ENCODE assay signal across 3 cellular contexts in the genomic region with DNA sequence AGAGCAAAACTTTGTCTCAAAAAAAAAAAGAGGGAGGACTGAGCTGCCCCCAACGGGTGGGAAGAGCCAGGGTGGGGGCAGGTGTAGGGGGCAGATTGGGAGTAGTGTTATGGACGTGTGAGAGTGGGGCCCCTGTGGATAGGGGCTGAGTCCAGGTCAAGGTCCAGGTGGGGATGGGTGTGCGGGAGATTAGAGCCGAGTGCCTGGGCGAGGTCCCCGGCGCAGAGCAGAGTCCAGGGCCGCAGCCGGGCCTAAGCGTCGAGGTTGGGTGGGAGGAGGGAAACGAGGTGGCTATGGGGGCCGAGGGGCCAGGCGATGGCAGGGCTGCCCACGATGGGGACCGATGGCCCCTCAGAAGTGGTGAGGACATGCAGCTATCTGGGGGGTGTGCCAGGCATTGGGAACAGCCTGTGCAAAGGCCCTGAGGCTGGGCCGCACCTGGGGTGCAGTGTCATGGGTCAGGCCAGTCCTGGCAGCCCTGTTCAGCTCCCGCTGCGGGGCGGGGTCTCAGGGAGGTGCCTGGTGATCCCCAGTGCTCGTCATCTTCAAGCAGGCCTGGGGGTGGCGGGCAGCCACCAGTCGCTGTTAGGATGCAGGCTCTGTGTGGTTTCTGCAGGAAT.
A peak's percentile ranks its signal among the peaks of the same experiment; 100 is the strongest.
TF ChIP-seq lines count a peak whose summit lies in the region.

No MANE protein-coding gene starts in this region.

TF ChIP-seq in HEK293, 187 proteins besides CTCF, POLR2A, EP300 and RAD21 (continues in another document):
- TF ChIP-seq, protein P1, sequence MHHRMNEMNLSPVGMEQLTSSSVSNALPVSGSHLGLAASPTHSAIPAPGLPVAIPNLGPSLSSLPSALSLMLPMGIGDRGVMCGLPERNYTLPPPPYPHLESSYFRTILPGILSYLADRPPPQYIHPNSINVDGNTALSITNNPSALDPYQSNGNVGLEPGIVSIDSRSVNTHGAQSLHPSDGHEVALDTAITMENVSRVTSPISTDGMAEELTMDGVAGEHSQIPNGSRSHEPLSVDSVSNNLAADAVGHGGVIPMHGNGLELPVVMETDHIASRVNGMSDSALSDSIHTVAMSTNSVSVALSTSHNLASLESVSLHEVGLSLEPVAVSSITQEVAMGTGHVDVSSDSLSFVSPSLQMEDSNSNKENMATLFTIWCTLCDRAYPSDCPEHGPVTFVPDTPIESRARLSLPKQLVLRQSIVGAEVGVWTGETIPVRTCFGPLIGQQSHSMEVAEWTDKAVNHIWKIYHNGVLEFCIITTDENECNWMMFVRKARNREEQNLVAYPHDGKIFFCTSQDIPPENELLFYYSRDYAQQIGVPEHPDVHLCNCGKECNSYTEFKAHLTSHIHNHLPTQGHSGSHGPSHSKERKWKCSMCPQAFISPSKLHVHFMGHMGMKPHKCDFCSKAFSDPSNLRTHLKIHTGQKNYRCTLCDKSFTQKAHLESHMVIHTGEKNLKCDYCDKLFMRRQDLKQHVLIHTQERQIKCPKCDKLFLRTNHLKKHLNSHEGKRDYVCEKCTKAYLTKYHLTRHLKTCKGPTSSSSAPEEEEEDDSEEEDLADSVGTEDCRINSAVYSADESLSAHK (tag by site-specific recombination; IDR thresholded peaks at IDR 0.05): no peak
- TF ChIP-seq SALL2 (tag by site-specific recombination; IDR thresholded peaks at IDR 0.05; ENCODE audit: borderline replicate concordance) (no peak), ZNF558 (tag by site-specific recombination; IDR thresholded peaks at IDR 0.05) (no peak), ZNF391 (tag by site-specific recombination; IDR thresholded peaks at IDR 0.05; ENCODE audit: borderline replicate concordance, low read depth) (no peak), ZNF623 (tag by site-specific recombination; IDR thresholded peaks at IDR 0.05) (peak; percentile 90), ZNF510 (tag by site-specific recombination; IDR thresholded peaks at IDR 0.05; ENCODE audit: insufficient replicate concordance) (no peak), ZNF629 (tag by site-specific recombination; IDR thresholded peaks at IDR 0.05) (no peak), ZNF155 (tag by site-specific recombination; IDR thresholded peaks at IDR 0.05) (no peak), ZNF114 (tag by site-specific recombination; IDR thresholded peaks at IDR 0.05) (no peak)
- TF ChIP-seq, protein P2, sequence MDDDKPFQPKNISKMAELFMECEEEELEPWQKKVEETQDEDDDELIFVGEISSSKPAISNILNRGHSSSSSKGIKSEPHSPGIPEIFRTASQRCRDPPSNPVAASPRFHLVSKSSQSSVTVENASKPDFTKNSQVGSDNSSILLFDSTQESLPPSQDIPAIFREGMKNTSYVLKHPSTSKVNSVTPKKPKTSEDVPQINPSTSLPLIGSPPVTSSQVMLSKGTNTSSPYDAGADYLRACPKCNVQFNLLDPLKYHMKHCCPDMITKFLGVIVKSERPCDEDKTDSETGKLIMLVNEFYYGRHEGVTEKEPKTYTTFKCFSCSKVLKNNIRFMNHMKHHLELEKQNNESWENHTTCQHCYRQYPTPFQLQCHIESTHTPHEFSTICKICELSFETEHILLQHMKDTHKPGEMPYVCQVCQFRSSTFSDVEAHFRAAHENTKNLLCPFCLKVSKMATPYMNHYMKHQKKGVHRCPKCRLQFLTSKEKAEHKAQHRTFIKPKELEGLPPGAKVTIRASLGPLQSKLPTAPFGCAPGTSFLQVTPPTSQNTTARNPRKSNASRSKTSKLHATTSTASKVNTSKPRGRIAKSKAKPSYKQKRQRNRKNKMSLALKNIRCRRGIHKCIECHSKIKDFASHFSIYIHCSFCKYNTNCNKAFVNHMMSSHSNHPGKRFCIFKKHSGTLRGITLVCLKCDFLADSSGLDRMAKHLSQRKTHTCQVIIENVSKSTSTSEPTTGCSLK (tag by site-specific recombination; IDR thresholded peaks at IDR 0.05): no peak
- TF ChIP-seq, protein P3, sequence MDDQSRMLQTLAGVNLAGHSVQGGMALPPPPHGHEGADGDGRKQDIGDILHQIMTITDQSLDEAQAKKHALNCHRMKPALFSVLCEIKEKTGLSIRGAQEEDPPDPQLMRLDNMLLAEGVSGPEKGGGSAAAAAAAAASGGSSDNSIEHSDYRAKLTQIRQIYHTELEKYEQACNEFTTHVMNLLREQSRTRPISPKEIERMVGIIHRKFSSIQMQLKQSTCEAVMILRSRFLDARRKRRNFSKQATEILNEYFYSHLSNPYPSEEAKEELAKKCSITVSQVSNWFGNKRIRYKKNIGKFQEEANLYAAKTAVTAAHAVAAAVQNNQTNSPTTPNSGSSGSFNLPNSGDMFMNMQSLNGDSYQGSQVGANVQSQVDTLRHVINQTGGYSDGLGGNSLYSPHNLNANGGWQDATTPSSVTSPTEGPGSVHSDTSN (CRISPR knock-in tag; IDR thresholded peaks at IDR 0.05): no peak

TF ChIP-seq in WTC11, 78 proteins besides CTCF, POLR2A, EP300 and RAD21:
- TF ChIP-seq GABPB1 (CRISPR knock-in tag; IDR thresholded peaks at IDR 0.05) (peak; percentile 25; the same call in 1 of the 2 replicates), SOX15 (CRISPR knock-in tag; IDR thresholded peaks at IDR 0.05) (no peak), ELF4 (CRISPR knock-in tag; IDR thresholded peaks at IDR 0.05; ENCODE audit: low read depth) (no peak)

TF ChIP-seq in HepG2, 621 proteins besides CTCF, POLR2A, EP300 and RAD21 (continues in another document):
- TF ChIP-seq NBN (conservative IDR thresholded peaks at IDR 0.05) (no peak), KMT2A (CRISPR knock-in tag; IDR thresholded peaks at IDR 0.05) (peak; percentile 21; the same call in 1 of the 2 replicates), HOXA5 (CRISPR knock-in tag; IDR thresholded peaks at IDR 0.05) (no peak; the same call in 1 of the 2 replicates), ZNF747 (CRISPR knock-in tag; IDR thresholded peaks at IDR 0.05; ENCODE audit: borderline replicate concordance) (peak; percentile 87; the same call in 1 of the 2 replicates), KLF16 (CRISPR knock-in tag; IDR thresholded peaks at IDR 0.05) (peak in 1 of 2 experiments; percentile 87; a peak in 2 of 4 replicates), IRF2 (CRISPR knock-in tag; IDR thresholded peaks at IDR 0.05) (peak; percentile 72), ETV6 (CRISPR knock-in tag; conservative IDR thresholded peaks at IDR 0.05) (peak; percentile 56; the same call in 1 of the 2 replicates), FOXO1 (CRISPR knock-in tag; IDR thresholded peaks at IDR 0.05) (peak; percentile 86), NR2F2 (IDR thresholded peaks at IDR 0.05; ENCODE audit: borderline replicate concordance, low read depth) (peak; percentile 82), AHR (CRISPR knock-in tag; IDR thresholded peaks at IDR 0.05) (no peak), POGZ (CRISPR knock-in tag; IDR thresholded peaks at IDR 0.05) (peak; percentile 71; the same call in 1 of the 2 replicates), HNRNPL (IDR thresholded peaks at IDR 0.05; ENCODE audit: low read depth, low read length) (peak; percentile 94), ZFP36 (IDR thresholded peaks at IDR 0.05; ENCODE audit: borderline replicate concordance, low read depth, low read length, partially characterized antibody) (no peak), ZNF737 (CRISPR knock-in tag; IDR thresholded peaks at IDR 0.05; ENCODE audit: borderline replicate concordance) (no peak), ZNF251 (CRISPR knock-in tag; IDR thresholded peaks at IDR 0.05) (0 out of 2 replicates have a peak, but pooled peaks have one; percentile 50), SCMH1 (CRISPR knock-in tag; IDR thresholded peaks at IDR 0.05; ENCODE audit: borderline replicate concordance) (no peak), SP140L (CRISPR knock-in tag; IDR thresholded peaks at IDR 0.05; ENCODE audit: borderline replicate concordance) (no peak), ZNF33B (CRISPR knock-in tag; IDR thresholded peaks at IDR 0.05) (no peak), KMT2B (CRISPR knock-in tag; IDR thresholded peaks at IDR 0.05) (peak; percentile 50; the same call in 1 of the 2 replicates), ZNF772 (CRISPR knock-in tag; IDR thresholded peaks at IDR 0.05) (peak; percentile 82; the same call in 1 of the 2 replicates), ZNF101 (CRISPR knock-in tag; IDR thresholded peaks at IDR 0.05; ENCODE audit: borderline replicate concordance, low read depth) (no peak), ZEB1 (IDR thresholded peaks at IDR 0.05; ENCODE audit: insufficient replicate concordance, low read depth) (no peak), ISX (CRISPR knock-in tag; conservative IDR thresholded peaks at IDR 0.05) (no peak), TAF1 (CRISPR knock-in tag; IDR thresholded peaks at IDR 0.05) (peak; percentile 32), KAT8 (CRISPR knock-in tag; IDR thresholded peaks at IDR 0.05) (peak; percentile 73), MAFK (conservative IDR thresholded peaks at IDR 0.05 in 1 of 2, IDR thresholded peaks at IDR 0.05 in 1 of 2; ENCODE audit: low read length in 2 of 2) (peak in 1 of 2 experiments; percentile 46; a peak in 2 of 4 replicates)
- TF ChIP-seq, protein P4, sequence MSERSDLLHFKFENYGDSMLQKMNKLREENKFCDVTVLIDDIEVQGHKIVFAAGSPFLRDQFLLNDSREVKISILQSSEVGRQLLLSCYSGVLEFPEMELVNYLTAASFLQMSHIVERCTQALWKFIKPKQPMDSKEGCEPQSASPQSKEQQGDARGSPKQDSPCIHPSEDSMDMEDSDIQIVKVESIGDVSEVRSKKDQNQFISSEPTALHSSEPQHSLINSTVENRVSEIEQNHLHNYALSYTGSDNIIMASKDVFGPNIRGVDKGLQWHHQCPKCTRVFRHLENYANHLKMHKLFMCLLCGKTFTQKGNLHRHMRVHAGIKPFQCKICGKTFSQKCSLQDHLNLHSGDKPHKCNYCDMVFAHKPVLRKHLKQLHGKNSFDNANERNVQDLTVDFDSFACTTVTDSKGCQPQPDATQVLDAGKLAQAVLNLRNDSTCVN (CRISPR knock-in tag; IDR thresholded peaks at IDR 0.05; ENCODE audit: borderline replicate concordance): peak; percentile 64; the same call in 1 of the 2 replicates
- TF ChIP-seq, protein P5, sequence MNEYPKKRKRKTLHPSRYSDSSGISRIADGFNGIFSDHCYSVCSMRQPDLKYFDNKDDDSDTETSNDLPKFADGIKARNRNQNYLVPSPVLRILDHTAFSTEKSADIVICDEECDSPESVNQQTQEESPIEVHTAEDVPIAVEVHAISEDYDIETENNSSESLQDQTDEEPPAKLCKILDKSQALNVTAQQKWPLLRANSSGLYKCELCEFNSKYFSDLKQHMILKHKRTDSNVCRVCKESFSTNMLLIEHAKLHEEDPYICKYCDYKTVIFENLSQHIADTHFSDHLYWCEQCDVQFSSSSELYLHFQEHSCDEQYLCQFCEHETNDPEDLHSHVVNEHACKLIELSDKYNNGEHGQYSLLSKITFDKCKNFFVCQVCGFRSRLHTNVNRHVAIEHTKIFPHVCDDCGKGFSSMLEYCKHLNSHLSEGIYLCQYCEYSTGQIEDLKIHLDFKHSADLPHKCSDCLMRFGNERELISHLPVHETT (CRISPR knock-in tag; conservative IDR thresholded peaks at IDR 0.05): peak; percentile 73; the same call in 1 of the 2 replicates
- TF ChIP-seq, protein P6, sequence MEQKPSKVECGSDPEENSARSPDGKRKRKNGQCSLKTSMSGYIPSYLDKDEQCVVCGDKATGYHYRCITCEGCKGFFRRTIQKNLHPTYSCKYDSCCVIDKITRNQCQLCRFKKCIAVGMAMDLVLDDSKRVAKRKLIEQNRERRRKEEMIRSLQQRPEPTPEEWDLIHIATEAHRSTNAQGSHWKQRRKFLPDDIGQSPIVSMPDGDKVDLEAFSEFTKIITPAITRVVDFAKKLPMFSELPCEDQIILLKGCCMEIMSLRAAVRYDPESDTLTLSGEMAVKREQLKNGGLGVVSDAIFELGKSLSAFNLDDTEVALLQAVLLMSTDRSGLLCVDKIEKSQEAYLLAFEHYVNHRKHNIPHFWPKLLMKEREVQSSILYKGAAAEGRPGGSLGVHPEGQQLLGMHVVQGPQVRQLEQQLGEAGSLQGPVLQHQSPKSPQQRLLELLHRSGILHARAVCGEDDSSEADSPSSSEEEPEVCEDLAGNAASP (CRISPR knock-in tag; IDR thresholded peaks at IDR 0.05; ENCODE audit: borderline replicate concordance): peak; percentile 90
- TF ChIP-seq, protein P7, sequence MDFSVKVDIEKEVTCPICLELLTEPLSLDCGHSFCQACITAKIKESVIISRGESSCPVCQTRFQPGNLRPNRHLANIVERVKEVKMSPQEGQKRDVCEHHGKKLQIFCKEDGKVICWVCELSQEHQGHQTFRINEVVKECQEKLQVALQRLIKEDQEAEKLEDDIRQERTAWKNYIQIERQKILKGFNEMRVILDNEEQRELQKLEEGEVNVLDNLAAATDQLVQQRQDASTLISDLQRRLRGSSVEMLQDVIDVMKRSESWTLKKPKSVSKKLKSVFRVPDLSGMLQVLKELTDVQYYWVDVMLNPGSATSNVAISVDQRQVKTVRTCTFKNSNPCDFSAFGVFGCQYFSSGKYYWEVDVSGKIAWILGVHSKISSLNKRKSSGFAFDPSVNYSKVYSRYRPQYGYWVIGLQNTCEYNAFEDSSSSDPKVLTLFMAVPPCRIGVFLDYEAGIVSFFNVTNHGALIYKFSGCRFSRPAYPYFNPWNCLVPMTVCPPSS (IDR thresholded peaks at IDR 0.05): no peak
- TF ChIP-seq, protein P8, sequence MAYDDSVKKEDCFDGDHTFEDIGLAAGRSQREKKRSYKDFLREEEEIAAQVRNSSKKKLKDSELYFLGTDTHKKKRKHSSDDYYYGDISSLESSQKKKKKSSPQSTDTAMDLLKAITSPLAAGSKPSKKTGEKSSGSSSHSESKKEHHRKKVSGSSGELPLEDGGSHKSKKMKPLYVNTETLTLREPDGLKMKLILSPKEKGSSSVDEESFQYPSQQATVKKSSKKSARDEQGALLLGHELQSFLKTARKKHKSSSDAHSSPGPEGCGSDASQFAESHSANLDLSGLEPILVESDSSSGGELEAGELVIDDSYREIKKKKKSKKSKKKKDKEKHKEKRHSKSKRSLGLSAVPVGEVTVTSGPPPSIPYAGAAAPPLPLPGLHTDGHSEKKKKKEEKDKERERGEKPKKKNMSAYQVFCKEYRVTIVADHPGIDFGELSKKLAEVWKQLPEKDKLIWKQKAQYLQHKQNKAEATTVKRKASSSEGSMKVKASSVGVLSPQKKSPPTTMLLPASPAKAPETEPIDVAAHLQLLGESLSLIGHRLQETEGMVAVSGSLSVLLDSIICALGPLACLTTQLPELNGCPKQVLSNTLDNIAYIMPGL (CRISPR knock-in tag; IDR thresholded peaks at IDR 0.05; ENCODE audit: borderline replicate concordance in 1 of 2, low read depth in 1 of 2): peak in 1 of 2 experiments; percentile 71; a peak in 2 of 4 replicates
- TF ChIP-seq, protein P9, sequence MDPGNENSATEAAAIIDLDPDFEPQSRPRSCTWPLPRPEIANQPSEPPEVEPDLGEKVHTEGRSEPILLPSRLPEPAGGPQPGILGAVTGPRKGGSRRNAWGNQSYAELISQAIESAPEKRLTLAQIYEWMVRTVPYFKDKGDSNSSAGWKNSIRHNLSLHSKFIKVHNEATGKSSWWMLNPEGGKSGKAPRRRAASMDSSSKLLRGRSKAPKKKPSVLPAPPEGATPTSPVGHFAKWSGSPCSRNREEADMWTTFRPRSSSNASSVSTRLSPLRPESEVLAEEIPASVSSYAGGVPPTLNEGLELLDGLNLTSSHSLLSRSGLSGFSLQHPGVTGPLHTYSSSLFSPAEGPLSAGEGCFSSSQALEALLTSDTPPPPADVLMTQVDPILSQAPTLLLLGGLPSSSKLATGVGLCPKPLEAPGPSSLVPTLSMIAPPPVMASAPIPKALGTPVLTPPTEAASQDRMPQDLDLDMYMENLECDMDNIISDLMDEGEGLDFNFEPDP (CRISPR knock-in tag; conservative IDR thresholded peaks at IDR 0.05): 0 out of 2 replicates have a peak, but pooled peaks have one; percentile 4
- TF ChIP-seq, protein P10, sequence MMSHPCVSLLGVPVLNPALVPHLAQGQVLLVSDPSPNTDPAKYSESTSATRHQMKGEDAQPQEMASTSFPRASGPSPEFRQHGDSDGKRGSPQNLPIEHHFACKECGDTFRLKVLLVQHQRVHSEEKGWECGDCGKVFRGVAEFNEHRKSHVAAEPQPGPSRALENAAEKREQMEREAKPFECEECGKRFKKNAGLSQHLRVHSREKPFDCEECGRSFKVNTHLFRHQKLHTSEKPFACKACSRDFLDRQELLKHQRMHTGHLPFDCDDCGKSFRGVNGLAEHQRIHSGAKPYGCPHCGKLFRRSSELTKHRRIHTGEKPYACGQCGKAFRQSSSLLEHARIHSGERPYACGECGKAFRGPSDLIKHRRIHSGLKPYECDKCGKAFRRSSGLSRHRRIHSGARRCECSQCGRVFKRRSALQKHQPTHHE (CRISPR knock-in tag; IDR thresholded peaks at IDR 0.05; ENCODE audit: borderline replicate concordance): peak; percentile 67; the same call in 1 of the 2 replicates
